10 cellular contexts compared by ENCODE assay signal in genomic region chr3:115986555-115987207, GRCh38.
A peak's percentile ranks its signal among the peaks of the same experiment; 100 is the strongest.
DNase-seq lines count a peak whose midpoint lies in the region; FAIRE-seq and TF ChIP-seq lines count a peak whose summit lies in the region.
"Had no signal": no experiment of that assay in that cellular context is flagged by ENCODE, and none has a peak within 500 bp of the region (broad histone marks: within the 10 kb centered on the region; RNA-seq: fewer than 3 reads in every experiment).

No MANE protein-coding gene starts in this region.

- DNase-seq in D721Med (ENCODE audit: insufficient read length, low spot score): no peak
- DNase-seq in SK-N-DZ (ENCODE audit: low spot score): peak; percentile 48
- peak; percentile 57 for DNase-seq in iPS-NIHi7 (ENCODE audit: extremely low spot score)
- DNase-seq in mucosa of gallbladder (ENCODE audit: low spot score): no peak
- DNase-seq in cortex of kidney (lab: John Stamatoyannopoulos, UW): no peak
- no peak for DNase-seq in dedifferentiated amniotic fluid mesenchymal stem cell (ENCODE audit: extremely low spot score)
- DNase-seq in neuronal stem cell (ENCODE audit: low spot score): no peak
- DNase-seq: NCI-H1048 had no signal

- no peak overlapping the region for H3K9ac ChIP-seq in neuronal stem cell (ENCODE audit: low read depth, low read length, poor library complexity)

- H3K36me3 ChIP-seq in HEK293 (ENCODE audit: control insufficient read depth in 2 of 2, insufficient read depth in 1 of 2, low read length in 2 of 2): no peaks in the 10 kb centered on the region
- H3K36me3 ChIP-seq in neuronal stem cell (replicated peaks in 1 of 2; ENCODE audit: control insufficient read depth in 2 of 2, insufficient read depth in 2 of 2, low read length in 2 of 2): no peaks in the 10 kb centered on the region
- H3K36me3 ChIP-seq: thoracic aorta had no signal

- no peak overlapping the region for H2BK5ac ChIP-seq in neuronal stem cell (ENCODE audit: low read length)

- H2BK12ac ChIP-seq in neuronal stem cell (ENCODE audit: low read length): no peak overlapping the region

- no peak for FAIRE-seq in D721Med (lab: Jason Lieb, UNC)

- H3K27ac ChIP-seq in HEK293 (ENCODE audit: extremely low read depth, low read depth, low read length): no peak overlapping the region
- no peak overlapping the region for H3K27ac ChIP-seq in neuronal stem cell (replicated peaks; ENCODE audit: low read length)
- H3K27ac ChIP-seq: thoracic aorta had no signal

- no peak overlapping the region for H2AK5ac ChIP-seq in neuronal stem cell (ENCODE audit: low read depth, low read length)

- TF ChIP-seq CTCF in D721Med (IDR thresholded peaks at IDR 0.05; ENCODE audit: insufficient read depth, missing control alignments) (peak; percentile 2), HEK293 (tag by site-specific recombination; IDR thresholded peaks at IDR 0.05) (no peak)

- POLR2A ChIA-PET in HEK293 (lab: Yijun Ruan, JAX): no interaction called here

- no peak overlapping the region for H3K4ac ChIP-seq in neuronal stem cell (ENCODE audit: low read length)

- H3K9me3 ChIP-seq in HEK293 (ENCODE audit: control insufficient read depth, insufficient read depth, low read depth, low read length): no peaks in the 10 kb centered on the region
- H3K9me3 ChIP-seq in neuronal stem cell (replicated peaks in 1 of 2; ENCODE audit: control insufficient read depth in 2 of 2, insufficient read depth in 1 of 2, low read depth in 1 of 2, low read length in 2 of 2): no peaks in the 10 kb centered on the region
- H3K9me3 ChIP-seq: thoracic aorta had no signal

- no peak overlapping the region for H3K4me3 ChIP-seq in HEK293 (ENCODE audit: low read depth, low read length)
- no peak overlapping the region for H3K4me3 ChIP-seq in neuronal stem cell (ENCODE audit: low read length in 2 of 2)
- H3K4me3 ChIP-seq: thoracic aorta had no signal

- no peak overlapping the region for H4K91ac ChIP-seq in neuronal stem cell (ENCODE audit: low read depth, low read length, poor library complexity)

- H2AFZ ChIP-seq in neuronal stem cell (ENCODE audit: low read length): no peak overlapping the region

- H3K23ac ChIP-seq in neuronal stem cell (ENCODE audit: low read depth, low read length, poor library complexity): no peak overlapping the region

- no peak overlapping the region for H3K4me2 ChIP-seq in neuronal stem cell (ENCODE audit: insufficient read depth, low read length, poor library complexity, severe bottlenecking)

- H3K18ac ChIP-seq in neuronal stem cell (ENCODE audit: low read length): no peak overlapping the region

- H2BK120ac ChIP-seq in neuronal stem cell (ENCODE audit: low read depth, low read length): no peak overlapping the region

- WGBS in neuronal stem cell (ENCODE audit: extremely low coverage in 2 of 2, insufficient read length in 2 of 2, insufficient replicate concordance in 1 of 2), 2 donors: no CpG with 5 or more reads among the region's 2 CpGs

- no peak overlapping the region for H4K8ac ChIP-seq in neuronal stem cell (ENCODE audit: low read depth, low read length)

- no peak overlapping the region for H2BK15ac ChIP-seq in neuronal stem cell (ENCODE audit: low read length)

- H3K79me1 ChIP-seq in neuronal stem cell (ENCODE audit: low read depth, low read length): no peaks in the 10 kb centered on the region

- no peaks in the 10 kb centered on the region for H3K4me1 ChIP-seq in HEK293 (ENCODE audit: control insufficient read depth, insufficient read depth, low read length)
- H3K4me1 ChIP-seq in neuronal stem cell (ENCODE audit: control insufficient read depth in 2 of 2, insufficient read depth in 1 of 2, low read depth in 1 of 2, low read length in 2 of 2): peaks cover 0 to under 1% of the 10 kb centered on the region in 2 donors

- H3K27me3 ChIP-seq in neuronal stem cell (ENCODE audit: control insufficient read depth in 3 of 3, insufficient read depth in 3 of 3, low read depth in 1 of 3, low read length in 3 of 3): no peaks in the 10 kb centered on the region

- CTCF ChIA-PET in HEK293 (lab: Yijun Ruan, JAX): interaction anchor here (0.6 to 1.0 kb wide), 3 partner anchors 8 to 16 kb away, joined by 3 to 4 read pairs (median 4); no protein-coding TSS in a partner anchor

- H3K14ac ChIP-seq in neuronal stem cell (ENCODE audit: low read length): no peak overlapping the region

TF ChIP-seq in HEK293, 187 proteins besides CTCF, POLR2A, EP300 and RAD21:
- TF ChIP-seq SETDB1 (IDR thresholded peaks at IDR 0.05; ENCODE audit: insufficient read length, low read length): peak; percentile 32
- TF ChIP-seq ZNF596 (tag by site-specific recombination; IDR thresholded peaks at IDR 0.05): no peak
- no peak for TF ChIP-seq ZNF121 (tag by site-specific recombination; IDR thresholded peaks at IDR 0.05)
- no peak for TF ChIP-seq ZNF223 (tag by site-specific recombination; IDR thresholded peaks at IDR 0.05)
- no peak for TF ChIP-seq HOXA7 (CRISPR knock-in tag; IDR thresholded peaks at IDR 0.05; ENCODE audit: borderline replicate concordance)
- TF ChIP-seq ZNF654 (tag by site-specific recombination; IDR thresholded peaks at IDR 0.05; ENCODE audit: low read depth): peak; percentile 50
TF ChIP-seq in HEK293: peak in this region for 2.

Comparison
In these comparisons a context has a peak if more than half of its experiments do, and no peak if none do; other contexts are left out.
1. DNase-seq: peak in SK-N-DZ (single experiment) and iPS-NIHi7 (single experiment); none in D721Med (single experiment), mucosa of gallbladder (single experiment), cortex of kidney (single experiment), dedifferentiated amniotic fluid mesenchymal stem cell (single experiment) and neuronal stem cell (single experiment).